1 cellular context compared by ENCODE assay signal in the genomic region with DNA sequence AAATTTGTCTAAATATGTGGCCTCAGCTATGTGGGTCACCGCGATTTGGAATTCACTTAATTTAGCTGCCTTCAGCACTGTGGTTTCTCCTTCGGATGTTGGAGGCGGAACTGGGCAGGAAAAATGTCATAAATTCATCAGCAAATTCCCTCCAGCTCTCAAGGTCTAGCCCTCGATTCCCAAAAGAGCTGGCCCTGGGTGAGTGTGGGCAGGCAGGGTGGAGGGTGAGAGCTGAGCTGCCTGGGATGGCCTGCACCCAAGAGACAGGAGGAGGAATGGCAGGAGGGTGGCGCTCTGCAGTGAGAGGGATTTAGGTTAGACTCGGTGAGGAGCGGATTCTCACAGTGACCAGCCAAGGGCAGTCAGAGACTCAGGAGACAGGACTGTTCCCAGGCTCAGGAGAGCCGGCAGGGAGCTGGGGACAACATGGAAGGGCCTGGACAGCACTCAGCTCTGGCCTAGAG.
TF ChIP-seq lines count a peak whose summit lies in the region.

No MANE protein-coding gene starts in this region.

TF ChIP-seq in HepG2, 621 proteins besides CTCF, POLR2A, EP300 and RAD21 (continued from another document):
- TF ChIP-seq, protein P1, sequence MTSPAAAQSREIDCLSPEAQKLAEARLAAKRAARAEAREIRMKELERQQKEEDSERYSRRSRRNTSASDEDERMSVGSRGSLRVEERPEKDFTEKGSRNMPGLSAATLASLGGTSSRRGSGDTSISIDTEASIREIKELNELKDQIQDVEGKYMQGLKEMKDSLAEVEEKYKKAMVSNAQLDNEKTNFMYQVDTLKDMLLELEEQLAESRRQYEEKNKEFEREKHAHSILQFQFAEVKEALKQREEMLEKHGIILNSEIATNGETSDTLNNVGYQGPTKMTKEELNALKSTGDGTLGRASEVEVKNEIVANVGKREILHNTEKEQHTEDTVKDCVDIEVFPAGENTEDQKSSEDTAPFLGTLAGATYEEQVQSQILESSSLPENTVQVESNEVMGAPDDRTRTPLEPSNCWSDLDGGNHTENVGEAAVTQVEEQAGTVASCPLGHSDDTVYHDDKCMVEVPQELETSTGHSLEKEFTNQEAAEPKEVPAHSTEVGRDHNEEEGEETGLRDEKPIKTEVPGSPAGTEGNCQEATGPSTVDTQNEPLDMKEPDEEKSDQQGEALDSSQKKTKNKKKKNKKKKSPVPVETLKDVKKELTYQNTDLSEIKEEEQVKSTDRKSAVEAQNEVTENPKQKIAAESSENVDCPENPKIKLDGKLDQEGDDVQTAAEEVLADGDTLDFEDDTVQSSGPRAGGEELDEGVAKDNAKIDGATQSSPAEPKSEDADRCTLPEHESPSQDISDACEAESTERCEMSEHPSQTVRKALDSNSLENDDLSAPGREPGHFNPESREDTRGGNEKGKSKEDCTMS (CRISPR knock-in tag; conservative IDR thresholded peaks at IDR 0.05): no peak
- TF ChIP-seq ZNF768 (CRISPR knock-in tag; IDR thresholded peaks at IDR 0.05): no peak
- no peak for TF ChIP-seq ZNF883 (CRISPR knock-in tag; IDR thresholded peaks at IDR 0.05; ENCODE audit: not compliant biosample characterization)
- TF ChIP-seq GATA4 (IDR thresholded peaks at IDR 0.05; ENCODE audit: borderline replicate concordance, low read depth): no peak
- no peak for TF ChIP-seq SAP130 (CRISPR knock-in tag; IDR thresholded peaks at IDR 0.05; ENCODE audit: low read depth)
